ENCODE assay signal across 8 cellular contexts in the genomic region with DNA sequence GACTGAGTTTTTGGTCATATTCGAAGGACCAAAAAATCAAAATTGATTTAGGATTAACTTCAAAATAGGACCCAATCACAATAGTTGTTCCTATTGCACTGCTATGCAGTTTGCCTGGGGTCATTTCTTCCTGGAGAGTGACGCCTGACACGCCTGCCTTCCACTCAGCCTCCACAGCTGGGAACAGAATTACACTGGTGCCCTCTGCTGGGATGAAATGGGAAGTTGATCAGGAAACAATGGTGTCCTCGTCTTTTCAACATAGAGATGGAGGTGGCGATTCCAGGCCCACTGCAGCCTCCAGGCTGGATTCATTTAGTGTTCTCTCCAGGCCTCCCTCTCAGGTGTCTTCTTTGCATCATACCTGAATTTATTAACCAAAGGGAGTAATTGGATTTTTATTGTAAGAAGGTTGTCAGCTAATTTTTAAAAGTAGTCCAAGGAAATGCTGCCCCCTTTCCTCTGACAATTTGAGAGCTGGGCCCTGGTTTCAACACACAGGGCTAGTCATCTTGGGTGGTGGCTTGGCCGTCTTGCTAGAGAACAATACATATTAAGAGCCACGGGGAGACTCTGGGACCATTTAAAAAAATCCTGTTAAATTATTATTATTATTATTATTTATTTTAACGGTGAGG.
A peak's percentile ranks its signal among the peaks of the same experiment; 100 is the strongest.
DNase-seq lines count a peak whose midpoint lies in the region; ATAC-seq and TF ChIP-seq lines count a peak whose summit lies in the region.

No MANE protein-coding gene starts in this region.

- H3K4me3 ChIP-seq in HAP-1 (no peak overlapping the region), RWPE2 (ENCODE audit: severe bottlenecking) (no peak overlapping the region), trophoblast cell (ENCODE audit: low read depth, low read length) (no peak overlapping the region), upper lobe of right lung (no peak overlapping the region)

- no peak overlapping the region for H3K23ac ChIP-seq in trophoblast cell (ENCODE audit: low read length)

- H3K27ac ChIP-seq in RWPE2 (ENCODE audit: poor library complexity, severe bottlenecking) (no peak overlapping the region), trophoblast cell (ENCODE audit: low read depth, low read length) (no peak overlapping the region), upper lobe of right lung (no peak overlapping the region)

- no peak overlapping the region for H2BK5ac ChIP-seq in trophoblast cell (ENCODE audit: low read depth, low read length, poor library complexity)

- no peak overlapping the region for H2BK12ac ChIP-seq in trophoblast cell (ENCODE audit: low read length)

- no peak overlapping the region for H2AK5ac ChIP-seq in trophoblast cell (ENCODE audit: low read length)

- H3K36me3 ChIP-seq in HAP-1 (replicated peaks), result no peaks in the 10 kb centered on the region
- no peaks in the 10 kb centered on the region for H3K36me3 ChIP-seq in RWPE2 (ENCODE audit: low read depth)
- no peaks in the 10 kb centered on the region for H3K36me3 ChIP-seq in trophoblast cell (ENCODE audit: control insufficient read depth in 1 of 2, insufficient read depth in 2 of 2, low read length in 2 of 2)
- no peaks in the 10 kb centered on the region for H3K36me3 ChIP-seq in upper lobe of right lung

- H2AFZ ChIP-seq in trophoblast cell (ENCODE audit: insufficient read depth, low read length, poor library complexity), result no peak overlapping the region

- H3K18ac ChIP-seq in trophoblast cell (ENCODE audit: low read length), result no peak overlapping the region

- WGBS in trophoblast cell (ENCODE audit: extremely low coverage, insufficient coverage, insufficient read length), result no CpG with 5 or more reads among the region's 8 CpGs

- H3K79me1 ChIP-seq in trophoblast cell (ENCODE audit: low read length), result no peaks in the 10 kb centered on the region

- H3K79me2 ChIP-seq in trophoblast cell (ENCODE audit: control insufficient read depth, insufficient read depth, low read length, poor library complexity), result no peaks in the 10 kb centered on the region

- H4K91ac ChIP-seq in trophoblast cell (ENCODE audit: low read depth, low read length), result no peak overlapping the region

- intact Hi-C loops in upper lobe of right lung (cut with DNase I), result loop anchor here (10.0 kb wide), 1 partner anchor 488 kb away; no protein-coding TSS in a partner anchor

- H3K4me1 ChIP-seq in HAP-1 (peaks cover 2% of the 10 kb centered on the region; the same call in 1 of the 2 replicates), RWPE2 (ENCODE audit: insufficient read depth, poor library complexity, severe bottlenecking) (peaks cover 8% of the 10 kb centered on the region), trophoblast cell (ENCODE audit: control insufficient read depth in 1 of 2, insufficient read depth in 2 of 2, low read length in 2 of 2) (no peaks in the 10 kb centered on the region), upper lobe of right lung (no peaks in the 10 kb centered on the region)

- H2BK120ac ChIP-seq in trophoblast cell (ENCODE audit: insufficient read depth, low read length, poor library complexity), result no peak overlapping the region

- H4K8ac ChIP-seq in trophoblast cell (ENCODE audit: low read depth, low read length), result no peak overlapping the region

- DNase-seq in GM04504 (ENCODE audit: low read depth) (peak; percentile 46), HAP-1 (ENCODE audit: low spot score in 2 of 2) (peak; percentile 76 to 87), M059J (ENCODE audit: low read depth) (peak; percentile 85), RWPE2 (ENCODE audit: low spot score) (peak; percentile 40), germinal center (ENCODE audit: low spot score) (peak; percentile 52), trophoblast cell (peak; percentile 63 to 89), upper lobe of right lung (peak; percentile 71)
- DNase-seq in activated effector memory CD4-positive, alpha-beta T cell treated with Interleukin-2 at 50 U/mL for 16 hours, result peak; percentile 27

- H3K14ac ChIP-seq in trophoblast cell (ENCODE audit: low read length), result no peak overlapping the region

- TF ChIP-seq CTCF in RWPE2 (IDR thresholded peaks at IDR 0.05; ENCODE audit: poor library complexity, severe bottlenecking) (peak; percentile 92), upper lobe of right lung (IDR thresholded peaks at IDR 0.05) (peak; percentile 87)

- H3K27me3 ChIP-seq in HAP-1 (ENCODE audit: low read depth) (no peaks in the 10 kb centered on the region), RWPE2 (ENCODE audit: insufficient read depth, poor library complexity, severe bottlenecking) (no peaks in the 10 kb centered on the region), trophoblast cell (ENCODE audit: insufficient read depth, low read length) (no peaks in the 10 kb centered on the region), upper lobe of right lung (no peaks in the 10 kb centered on the region)

- H3K9me3 ChIP-seq in HAP-1 (no peaks in the 10 kb centered on the region), RWPE2 (ENCODE audit: severe bottlenecking) (no peaks in the 10 kb centered on the region), trophoblast cell (ENCODE audit: insufficient read depth, low read depth, low read length) (peaks cover 2% of the 10 kb centered on the region), upper lobe of right lung (no peaks in the 10 kb centered on the region)

- H3K9ac ChIP-seq in trophoblast cell (ENCODE audit: low read length), result no peak overlapping the region

- H3K4ac ChIP-seq in trophoblast cell (ENCODE audit: low read depth, low read length), result no peak overlapping the region

- ATAC-seq in RWPE2 (ENCODE audit: low read depth) (peak; percentile 93), upper lobe of right lung (peak; percentile 98)

- no peak overlapping the region for H3K4me2 ChIP-seq in trophoblast cell (ENCODE audit: low read length)

- H4K12ac ChIP-seq in trophoblast cell (ENCODE audit: low read depth, low read length), result no peak overlapping the region

- in situ Hi-C loops in HAP-1 (cut with MboI; ENCODE audit: low sequenced_read_pairs), result loop anchor here (5.0 to 25.0 kb wide), 2 partner anchors 476 to 856 kb away; no protein-coding TSS in a partner anchor

Comparison
In these comparisons a context has a peak if more than half of its experiments do, and no peak if none do; other contexts are left out.
1. DNase-seq: peak in every context shown above with its lines; median percentile 85 in M059J; 82 in HAP-1; 76 in trophoblast cell; 71 in upper lobe of right lung; 52 in germinal center; 46 in GM04504; 40 in RWPE2; 27 in activated effector memory CD4-positive, alpha-beta T cell treated with Interleukin-2 at 50 U/mL for 16 hours.